ENCODE assay signal across 27 cellular contexts in genomic region chr4:180741703-180742102, GRCh38.
DNase-seq lines count a peak whose midpoint lies in the region; TF ChIP-seq lines count a peak whose summit lies in the region.
"Had no signal": no experiment of that assay in that cellular context is flagged by ENCODE, and none has a peak within 500 bp of the region (broad histone marks: within the 10 kb centered on the region; RNA-seq: fewer than 3 reads in every experiment).

No MANE protein-coding gene starts in this region.

- H3K79me2 ChIP-seq in neural cell (replicated peaks; ENCODE audit: insufficient read depth, low read length), result no peaks in the 10 kb centered on the region

- no peak overlapping the region for H3K4me2 ChIP-seq in neural cell (ENCODE audit: low read length)
- H3K4me2 ChIP-seq: A549; BLaER1; BLaER1 treated with 17β-estradiol and CSF1 and Interleukin-3, amounts not matched to agents 10 nM and 100 nM had no signal

- H3F3A ChIP-seq in neural cell (ENCODE audit: insufficient read depth, low read length, poor library complexity, severe bottlenecking), result no peaks in the 10 kb centered on the region

- TF ChIP-seq RAD21 in neural cell (conservative IDR thresholded peaks at IDR 0.05), result no peak

- no peaks in the 10 kb centered on the region for H3K27me3 ChIP-seq in neural cell (ENCODE audit: insufficient read depth, low read depth, low read length)
- H3K27me3 ChIP-seq: BE2C; BLaER1; BLaER1 treated with 17β-estradiol and CSF1 and Interleukin-3, amounts not matched to agents 10 nM and 100 nM had no signal

- no peak for TF ChIP-seq CTCF in neural cell (IDR thresholded peaks at IDR 0.05; ENCODE audit: poor library complexity, severe bottlenecking)

- H2AFZ ChIP-seq in neural cell (ENCODE audit: low read depth, low read length), result no peak overlapping the region

- no peak overlapping the region for H3K9ac ChIP-seq in neural cell (ENCODE audit: low read length)
- H3K9ac ChIP-seq: BLaER1; BLaER1 treated with 17β-estradiol and CSF1 and Interleukin-3, amounts not matched to agents 10 nM and 100 nM had no signal

- H3K4me3 ChIP-seq in neural cell (ENCODE audit: low read length), result no peak overlapping the region
- H3K4me3 ChIP-seq: A549; BLaER1; BLaER1 treated with 17β-estradiol and CSF1 and Interleukin-3, amounts not matched to agents 10 nM and 100 nM had no signal

- H3K36me3 ChIP-seq in neural cell (ENCODE audit: insufficient read depth, low read length), result no peaks in the 10 kb centered on the region
- H3K36me3 ChIP-seq: BE2C; BLaER1; BLaER1 treated with 17β-estradiol and CSF1 and Interleukin-3, amounts not matched to agents 10 nM and 100 nM had no signal

- no peaks in the 10 kb centered on the region for H3K9me3 ChIP-seq in neural cell (ENCODE audit: low read length)
- H3K9me3 ChIP-seq: A549; BE2C; BLaER1; BLaER1 treated with 17β-estradiol and CSF1 and Interleukin-3, amounts not matched to agents 10 nM and 100 nM; Caco-2 had no signal

- no peak overlapping the region for H3K27ac ChIP-seq in neural cell (ENCODE audit: low read length)
- H3K27ac ChIP-seq: 22Rv1; A549; BLaER1; BLaER1 treated with 17β-estradiol and CSF1 and Interleukin-3, amounts not matched to agents 10 nM and 100 nM; C4-2B had no signal

- TF ChIP-seq EP300 in neural cell (conservative IDR thresholded peaks at IDR 0.05; ENCODE audit: poor library complexity, severe bottlenecking), result peak; percentile 79

- H4K20me1 ChIP-seq in neural cell (ENCODE audit: insufficient read depth), result no peaks in the 10 kb centered on the region
- H4K20me1 ChIP-seq: BLaER1; BLaER1 treated with 17β-estradiol and CSF1 and Interleukin-3, amounts not matched to agents 10 nM and 100 nM had no signal

- H3K9me2 ChIP-seq in neural cell (ENCODE audit: insufficient read depth, low read length), result no peaks in the 10 kb centered on the region

- DNase-seq in amniotic stem cell (lab: John Stamatoyannopoulos, UW), result no peak
- DNase-seq: 8988T; ACHN; AML-193; BE2C; C1 segment of cervical spinal cord; Caco-2; Calu3; CD4-positive, alpha-beta memory T cell; CD4-positive, alpha-beta T cell; CD4-positive, CD25-positive, alpha-beta regulatory T cell; CD8-positive, alpha-beta memory T cell; CD8-positive, alpha-beta T cell; COR-L47; DMS 273 treated with DMSO at 0.1 percent for 48 hours; DMS153; DMS53; DMS79; DMS79 treated with DMSO at 0.1 percent for 48 hours; DND-41; EL had no signal

TF ChIP-seq in neural cell, 6 proteins besides CTCF, POLR2A, EP300 and RAD21:
- TF ChIP-seq POLR2AphosphoS5 (IDR thresholded peaks at IDR 0.05) (peak; percentile 72), EZH2 (IDR thresholded peaks at IDR 0.05; ENCODE audit: borderline replicate concordance, insufficient read depth, low read length, poor library complexity, severe bottlenecking) (no peak)
